Comparison of ENCODE assay signal across 8 cellular contexts in the genomic region with DNA sequence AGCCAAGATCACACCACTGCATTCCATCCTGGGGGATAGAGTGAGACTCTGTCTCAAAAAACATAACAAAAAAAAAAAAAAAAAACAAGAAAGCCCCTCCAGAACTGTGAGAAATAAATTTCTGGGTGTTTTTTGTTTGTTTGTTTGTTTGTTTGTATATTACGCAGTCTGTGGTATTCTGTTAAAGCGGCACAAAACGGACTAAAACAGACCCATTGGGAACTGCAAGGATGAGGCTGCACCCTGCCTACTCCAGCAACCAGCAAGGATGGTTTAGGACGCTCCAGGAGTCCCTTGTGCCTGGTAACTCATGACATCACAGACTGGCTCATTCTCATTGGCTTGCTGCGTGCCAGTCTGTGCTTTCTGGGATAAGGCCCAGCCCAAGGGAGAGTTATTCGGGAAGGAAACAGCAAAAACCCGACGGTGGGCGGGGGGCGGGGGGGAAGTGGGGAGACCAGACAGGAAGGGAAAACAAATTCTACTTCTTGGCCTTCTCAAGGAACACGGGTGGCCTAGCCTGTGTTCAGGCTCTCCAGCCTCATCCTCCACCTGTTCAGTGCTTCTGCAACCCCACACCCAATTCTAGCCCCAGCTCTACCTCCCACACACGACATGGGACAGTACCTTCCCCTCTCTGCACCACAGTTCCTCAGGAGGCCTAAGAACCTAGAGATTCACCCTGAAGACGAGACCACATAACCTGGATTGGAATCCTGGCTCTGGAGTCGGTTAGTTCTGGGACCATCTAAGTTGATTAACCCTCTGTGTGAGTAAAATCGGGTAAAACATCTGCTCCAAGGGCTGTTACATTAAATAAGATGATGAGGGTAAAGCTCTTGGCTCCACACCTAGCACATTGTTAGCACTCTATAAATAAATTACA. TPM values are rescaled to one million over a fixed set of nuclear protein-coding genes. Genes with fewer than 3 reads are reported as not detected.
DNase-seq lines count a peak whose midpoint lies in the region; ATAC-seq and TF ChIP-seq lines count a peak whose summit lies in the region.

No MANE protein-coding gene starts in this region.

- H3K9ac ChIP-seq in Loucy (ENCODE audit: low read depth, low read length, poor library complexity, severe bottlenecking) (peak overlapping the region; percentile 46), smooth muscle cell (ENCODE audit: low read depth) (no peak overlapping the region)

- no peaks in the 10 kb centered on the region for H3K9me2 ChIP-seq in Loucy (replicated peaks; ENCODE audit: low read depth, low read length)

- H3K27me3 ChIP-seq in Loucy (ENCODE audit: insufficient read depth, low read length, poor library complexity, severe bottlenecking) (no peaks in the 10 kb centered on the region), adrenal gland (no peaks in the 10 kb centered on the region), osteoblast (ENCODE audit: insufficient read depth, low read length) (no peaks in the 10 kb centered on the region), smooth muscle cell (ENCODE audit: low read depth) (no peaks in the 10 kb centered on the region)

- H4K20me1 ChIP-seq in Loucy (ENCODE audit: insufficient read depth, low read length, poor library complexity, severe bottlenecking), result no peaks in the 10 kb centered on the region
- no peaks in the 10 kb centered on the region for H4K20me1 ChIP-seq in osteoblast (ENCODE audit: insufficient read depth, low read length)
- no peaks in the 10 kb centered on the region for H4K20me1 ChIP-seq in smooth muscle cell (ENCODE audit: low read depth)

- H3K4me1 ChIP-seq in Loucy (ENCODE audit: insufficient read depth, low read length, poor library complexity, severe bottlenecking) (peaks cover 5% of the 10 kb centered on the region), adrenal gland (replicated peaks in 1 of 2) (peaks cover 23 to 28% of the 10 kb centered on the region in 2 donors), osteoblast (ENCODE audit: insufficient read depth, low read length) (peaks cover 8% of the 10 kb centered on the region), smooth muscle cell (ENCODE audit: low read depth) (peaks cover 9% of the 10 kb centered on the region)

- CTCF ChIA-PET in RWPE1 (lab: Yijun Ruan, JAX), result interaction anchor here (0.7 to 2.0 kb wide), 2 partner anchors 26 to 65 kb away, joined by 3 to 9 read pairs; no protein-coding TSS in a partner anchor

- no peak overlapping the region for H3K27ac ChIP-seq in RWPE1
- peak overlapping the region; percentile 76 to 98 (median 88) for H3K27ac ChIP-seq in adrenal gland
- peak overlapping the region; percentile 20 for H3K27ac ChIP-seq in osteoblast (ENCODE audit: low read depth, low read length)
- H3K27ac ChIP-seq in smooth muscle cell (ENCODE audit: low read depth), result no peak overlapping the region

- ATAC-seq in GM21825 (IDR thresholded peaks at IDR 0.05; ENCODE audit: unreplicated experiment), result peak; percentile 36

- peak; percentile 90 for DNase-seq in ELR (ENCODE audit: low read depth)
- DNase-seq in RWPE1 (ENCODE audit: low spot score), result peak; percentile 99
- DNase-seq in adrenal gland, result peak; percentile 86 to 96 (median 92)
- DNase-seq in cardiac septum (ENCODE audit: low spot score), result peak; percentile 90
- peak; percentile 99 for DNase-seq in osteoblast (ENCODE audit: insufficient read length, low spot score, missing footprints)
- DNase-seq in smooth muscle cell (lab: John Stamatoyannopoulos, UW; ENCODE audit: unreplicated experiment), result no peak

- TF ChIP-seq CTCF in Loucy (conservative IDR thresholded peaks at IDR 0.05; ENCODE audit: low read length), result no peak
- no peak for TF ChIP-seq CTCF in RWPE1 (conservative IDR thresholded peaks at IDR 0.05; ENCODE audit: low read depth)
- no peak for TF ChIP-seq CTCF in adrenal gland (IDR thresholded peaks at IDR 0.05)
- TF ChIP-seq CTCF in osteoblast (IDR thresholded peaks at IDR 0.05; ENCODE audit: extremely low read depth, low read depth, low read length), result no peak
- no peak for TF ChIP-seq CTCF in smooth muscle cell (IDR thresholded peaks at IDR 0.05; ENCODE audit: borderline replicate concordance, insufficient read depth, poor library complexity, severe bottlenecking)

- H3F3A ChIP-seq in Loucy (ENCODE audit: low read depth) (no peaks in the 10 kb centered on the region), smooth muscle cell (ENCODE audit: low read depth) (no peaks in the 10 kb centered on the region)

- H3K4me2 ChIP-seq in Loucy (ENCODE audit: low read depth, low read length, poor library complexity, severe bottlenecking) (peak overlapping the region; percentile 66), osteoblast (ENCODE audit: insufficient read depth, low read length) (peak overlapping the region; percentile 46), smooth muscle cell (no peak overlapping the region)

- intact Hi-C loops in adrenal gland (cut with DNase I) (no loop called here), cardiac septum (cut with DNase I) (no loop called here)

- WGBS in adrenal gland, 4 donors, result 4 to 15% (median 11%) methylated on average over 11 to 15 of the region's 15 CpGs
- WGBS in smooth muscle cell (ENCODE audit: low lambda C conversion rate), result 21% methylated on average over 14 of the region's 15 CpGs

- H3K36me3 ChIP-seq in Loucy (ENCODE audit: insufficient read depth, low read length) (no peaks in the 10 kb centered on the region), adrenal gland (replicated peaks in 1 of 2) (peaks cover 0 to 20% of the 10 kb centered on the region in 2 donors), osteoblast (ENCODE audit: insufficient read depth, low read length) (no peaks in the 10 kb centered on the region), smooth muscle cell (ENCODE audit: low read depth) (no peaks in the 10 kb centered on the region)

- TF ChIP-seq POLR2A in adrenal gland (IDR thresholded peaks at IDR 0.05), result peak in 1 of 2 donors; percentile 51

- H3K9me3 ChIP-seq in Loucy (ENCODE audit: insufficient read depth, low read depth, low read length) (no peaks in the 10 kb centered on the region), adrenal gland (replicated peaks in 1 of 3) (no peaks in the 10 kb centered on the region), osteoblast (ENCODE audit: low read depth, low read length) (no peaks in the 10 kb centered on the region), smooth muscle cell (replicated peaks; ENCODE audit: low read depth) (no peaks in the 10 kb centered on the region)

- POLR2A ChIA-PET in RWPE1 (lab: Yijun Ruan, JAX; ENCODE audit: low non-redundant PET), result no interaction called here

- H2AFZ ChIP-seq in Loucy (ENCODE audit: low read length) (peak overlapping the region; percentile 89), osteoblast (ENCODE audit: low read length) (no peak overlapping the region), smooth muscle cell (ENCODE audit: low read depth) (no peak overlapping the region)

- H3K79me2 ChIP-seq in Loucy (ENCODE audit: insufficient read depth, low read length) (no peaks in the 10 kb centered on the region), osteoblast (ENCODE audit: insufficient read depth, low read length) (no peaks in the 10 kb centered on the region), smooth muscle cell (ENCODE audit: low read depth) (no peaks in the 10 kb centered on the region)

- H3K4me3 ChIP-seq in Loucy (ENCODE audit: low read length, poor library complexity, severe bottlenecking) (peak overlapping the region; percentile 59), adrenal gland (peak overlapping the region in 1 of 4 donors; percentile 60), osteoblast (ENCODE audit: insufficient read depth, low read length) (peak overlapping the region; percentile 16), smooth muscle cell (no peak overlapping the region)

RNA-seq across cellular contexts. Expression of a gene that starts 2.8 kb away (rescaled TPM):
- total RNA-seq in adrenal gland (1,000 to 10,000 TPM in 6 of 8 donors, 100 to 1,000 TPM in 2; 582 to 3,185 (median 2,268) TPM), cardiac septum (239 TPM), osteoblast (21.4 and 83.4 TPM in 2 replicates), smooth muscle cell (0.90 and 2.7 TPM in 2 replicates)
- polyA plus RNA-seq in adrenal gland (100 to 1,000 TPM; 719 to 852 (median 838) TPM), smooth muscle cell (3.9 and 9.3 TPM in 2 replicates)

RNA-seq across cellular contexts. Expression of a gene that starts 39.7 kb away (rescaled TPM):
- 1,000 to 10,000 TPM; 1,380 to 3,506 (median 1,891) TPM for total RNA-seq in adrenal gland
- polyA plus RNA-seq in adrenal gland, result 1,000 to 10,000 TPM; 1,067 to 2,924 (median 1,712) TPM
- 852 TPM for total RNA-seq in cardiac septum
- total RNA-seq in osteoblast, result 1,720 and 2,211 TPM in 2 replicates
- 2,252 and 2,349 TPM in 2 replicates for total RNA-seq in smooth muscle cell
- 1,004 and 1,045 TPM in 2 replicates for polyA plus RNA-seq in smooth muscle cell

RNA-seq across cellular contexts. Expression of a gene that starts 52.4 kb away (rescaled TPM):
- 10 to 100 TPM; 14.7 to 25.8 (median 20.8) TPM for total RNA-seq in adrenal gland
- 10 to 100 TPM; 16.6 to 30.3 (median 22.1) TPM for polyA plus RNA-seq in adrenal gland
- 15.5 TPM for total RNA-seq in cardiac septum
- total RNA-seq in osteoblast, result 12.3 and 12.4 TPM in 2 replicates
- total RNA-seq in smooth muscle cell, result 12.7 and 16.0 TPM in 2 replicates
- polyA plus RNA-seq in smooth muscle cell, result 25.9 and 27.6 TPM in 2 replicates

Comparison
In these comparisons a context has a peak if more than half of its experiments do, and no peak if none do; other contexts are left out.
1. H3K27ac ChIP-seq: peak in adrenal gland (5 of 5) and osteoblast (single experiment); none in RWPE1 (single experiment) and smooth muscle cell (single experiment).